Comparison of ENCODE assay signal across 8 cellular contexts in genomic region chr13:20689291-20689690, GRCh38. TPM values are rescaled to one million over a fixed set of nuclear protein-coding genes. Genes with fewer than 3 reads are reported as not detected.
"Had no signal": no experiment of that assay in that cellular context is flagged by ENCODE, and none has a peak within 500 bp of the region (broad histone marks: within the 10 kb centered on the region; RNA-seq: fewer than 3 reads in every experiment).

No MANE protein-coding gene starts in this region.

- DNase-seq: GM23248, GOT3, H7, HFFc6 had no signal

- H3K9me3 ChIP-seq: HAP-1 had no signal

- H3K9ac ChIP-seq: GM23248 had no signal

- H3K36me3 ChIP-seq: HAP-1 had no signal

- H2AFZ ChIP-seq: GM23248 had no signal

- ATAC-seq: HCT116, HepG2 had no signal

- H3K27ac ChIP-seq: GM23248, HL-60 had no signal

- FAIRE-seq: HepG2 had no signal

- H3K4me3 ChIP-seq: GM23248, HAP-1 had no signal

RNA-seq across cellular contexts. Expression of gene IL17D, which starts 14.2 kb away (rescaled TPM):
- total RNA-seq: H7 had no signal
